Comparison of ENCODE assay signal across 12 cellular contexts in genomic region chr11:71247551-71248250, GRCh38. TPM values are rescaled to one million over a fixed set of nuclear protein-coding genes. Genes with fewer than 3 reads are reported as not detected.
DNase-seq lines count a peak whose midpoint lies in the region; ATAC-seq, FAIRE-seq and TF ChIP-seq lines count a peak whose summit lies in the region.
"Had no signal": no experiment of that assay in that cellular context is flagged by ENCODE, and none has a peak within 500 bp of the region (broad histone marks: within the 10 kb centered on the region; RNA-seq: fewer than 3 reads in every experiment).

No MANE protein-coding gene starts in this region.

- peaks cover 2% of the 10 kb centered on the region; the same call in 1 of the 2 replicates for H3K79me1 ChIP-seq in H1 (ENCODE audit: low read depth, low read length)

- WGBS in H1 (ENCODE audit: extremely low coverage in 1 of 2, insufficient coverage in 1 of 2, insufficient read length in 1 of 2, insufficient replicate concordance in 2 of 2, low coverage in 1 of 2, low lambda C conversion rate in 2 of 2, missing lambda C conversion rate in 1 of 2), 2 experiments: 33% methylated on average over 16 of the region's 16 CpGs; no CpG with 5 or more reads in 1 of the 2 experiments
- WGBS in HepG2 (ENCODE audit: low lambda C conversion rate): 97% methylated on average over 9 of the region's 16 CpGs
- 48 to 69% methylated on average over 12 to 16 of the region's 16 CpGs for WGBS in thyroid gland, 2 donors

- H3K9me3 ChIP-seq in H1 (ENCODE audit: insufficient read depth in 2 of 2, low read depth in 1 of 2, low read length in 1 of 2): no peaks in the 10 kb centered on the region
- H3K9me3 ChIP-seq in HepG2 (ENCODE audit: low read length): no peaks in the 10 kb centered on the region
- H3K9me3 ChIP-seq in thyroid gland: no peaks in the 10 kb centered on the region
- H3K9me3 ChIP-seq: thoracic aorta had no signal

- peak overlapping the region; percentile 99; the same call in 1 of the 2 replicates for H2BK12ac ChIP-seq in H1 (ENCODE audit: low read depth, low read length)

- H3K14ac ChIP-seq in H1 (ENCODE audit: insufficient read length): no peak overlapping the region

- ATAC-seq in Right ventricle myocardium inferior: peak; percentile 84
- ATAC-seq in HepG2: no peak
- no peak for ATAC-seq in HG03460 (IDR thresholded peaks at IDR 0.05; ENCODE audit: unreplicated experiment)
- no peak for ATAC-seq in activated T-cell treated with anti-CD3 and anti-CD28 coated beads, Interleukin-2, amount 50 U/mL, for 72 hours (replicated peaks in 1 of 2)

- peaks cover 18 to 55% (median 48%) of the 10 kb centered on the region in 4 experiments for H3K4me1 ChIP-seq in H1 (replicated peaks in 1 of 4; ENCODE audit: control insufficient read depth in 3 of 4, insufficient read depth in 4 of 4, low read length in 3 of 4)
- peaks cover 73% of the 10 kb centered on the region for H3K4me1 ChIP-seq in HepG2 (ENCODE audit: insufficient read depth, low read length)
- peaks cover 46 to 60% of the 10 kb centered on the region in 2 donors for H3K4me1 ChIP-seq in thyroid gland

- H3K36me3 ChIP-seq in H1 (ENCODE audit: control insufficient read depth in 2 of 4, insufficient read depth in 4 of 4, low read length in 3 of 4) (no peaks in the 10 kb centered on the region), HepG2 (replicated peaks in 1 of 2; ENCODE audit: control insufficient read depth in 1 of 2, insufficient read depth in 2 of 2, low read length in 2 of 2) (peaks cover 5 to 24% of the 10 kb centered on the region in 2 experiments; a peak in 3 of 5 replicates), thyroid gland (no peaks in the 10 kb centered on the region)
- H3K36me3 ChIP-seq: thoracic aorta had no signal

- H3K56ac ChIP-seq in H1 (replicated peaks; ENCODE audit: insufficient read length, low read depth, low read length): peak overlapping the region; percentile 66

- H3K4me1 Mint-ChIP-seq in activated T-cell treated with anti-CD3 and anti-CD28 coated beads, Interleukin-2, amount 50 U/mL, for 72 hours (ENCODE audit: low read depth): no peaks in the 10 kb centered on the region
- H3K4me1 Mint-ChIP-seq: memory B cell had no signal

- H3K27ac Mint-ChIP-seq in activated T-cell treated with anti-CD3 and anti-CD28 coated beads, Interleukin-2, amount 50 U/mL, for 72 hours: no peak overlapping the region
- H3K27ac Mint-ChIP-seq: activated naive CD4-positive, alpha-beta T cell treated with anti-CD3 and anti-CD28 coated beads, Interleukin-2, amount 50 U/mL, for 24 hours; memory B cell had no signal

- H3K36me3 Mint-ChIP-seq in activated T-cell treated with anti-CD3 and anti-CD28 coated beads, Interleukin-2, amount 50 U/mL, for 72 hours (ENCODE audit: insufficient read depth in 2 of 2): no peaks in the 10 kb centered on the region
- H3K36me3 Mint-ChIP-seq: activated naive CD4-positive, alpha-beta T cell treated with anti-CD3 and anti-CD28 coated beads, Interleukin-2, amount 50 U/mL, for 24 hours; memory B cell had no signal

- H3K79me2 ChIP-seq in H1 (ENCODE audit: control insufficient read depth in 1 of 2, insufficient read depth in 2 of 2, low read length in 2 of 2): peaks cover 16 to 63% of the 10 kb centered on the region in 2 experiments
- peaks cover 83% of the 10 kb centered on the region for H3K79me2 ChIP-seq in HepG2 (ENCODE audit: insufficient read depth, low read length)

- peak overlapping the region; percentile 91 for H3K18ac ChIP-seq in H1 (ENCODE audit: extremely low read depth, low read length)

- peak overlapping the region; percentile 93; the same call in 1 of the 2 replicates for H2BK5ac ChIP-seq in H1 (ENCODE audit: low read depth, low read length)

- no peak overlapping the region for H3K4me3 Mint-ChIP-seq in activated T-cell treated with anti-CD3 and anti-CD28 coated beads, Interleukin-2, amount 50 U/mL, for 72 hours
- H3K4me3 Mint-ChIP-seq: activated naive CD4-positive, alpha-beta T cell treated with anti-CD3 and anti-CD28 coated beads, Interleukin-2, amount 50 U/mL, for 24 hours; memory B cell had no signal

- CTCF ChIA-PET in H1 (lab: Charles Lee; ENCODE audit: partially characterized antibody): interaction anchor here (0.6 to 2.8 kb wide), 11 partner anchors 8 to 433 kb away, joined by 3 to 12 read pairs (median 4); no protein-coding TSS in a partner anchor
- CTCF ChIA-PET in HepG2 (lab: Yijun Ruan, JAX; ENCODE audit: low intra/inter-chr PET ratio, low total read pairs): no interaction called here

- H3K9ac ChIP-seq in H1 (replicated peaks in 1 of 4; ENCODE audit: extremely low read depth in 1 of 4, low read depth in 3 of 4, low read length in 3 of 4) (no peak overlapping the region; a peak in 1 of 7 replicates), HepG2 (ENCODE audit: insufficient read depth, low read depth, low read length) (no peak overlapping the region)

- DNase-seq in Right ventricle myocardium inferior (ENCODE audit: missing footprints) (peak; percentile 77), cardiac septum (ENCODE audit: low spot score) (no peak), H1 (ENCODE audit: low read depth in 1 of 2, low spot score in 2 of 2) (no peak), HepG2 (ENCODE audit: low spot score) (no peak), thyroid gland (peak; percentile 73 to 88), AML-193 (lab: John Stamatoyannopoulos, UW) (no peak)
- DNase-seq in activated T-cell treated with anti-CD3 and anti-CD28 coated beads, Interleukin-2, amount 50 U/mL, for 72 hours: no peak
- DNase-seq: MM.1S had no signal

- peak overlapping the region; percentile 53 to 93 for H3K4me2 ChIP-seq in H1 (ENCODE audit: insufficient read depth in 1 of 2, low read depth in 2 of 2, low read length in 2 of 2)
- H3K4me2 ChIP-seq in HepG2 (ENCODE audit: low read depth, low read length): no peak overlapping the region; the same call in 1 of the 2 replicates

- no peaks in the 10 kb centered on the region for H3K9me3 Mint-ChIP-seq in activated T-cell treated with anti-CD3 and anti-CD28 coated beads, Interleukin-2, amount 50 U/mL, for 72 hours
- H3K9me3 Mint-ChIP-seq: activated naive CD4-positive, alpha-beta T cell treated with anti-CD3 and anti-CD28 coated beads, Interleukin-2, amount 50 U/mL, for 24 hours; memory B cell had no signal

- H3K4me3 ChIP-seq in H1 (ENCODE audit: extremely low read depth in 1 of 4, insufficient read depth in 2 of 4, low read depth in 3 of 4, low read length in 4 of 4) (peak overlapping the region in 2 of 4 experiments; percentile 12 to 56; a peak in 3 of 8 replicates), HepG2 (replicated peaks in 1 of 3; ENCODE audit: insufficient read depth in 1 of 3, low read depth in 2 of 3, low read length in 3 of 3) (no peak overlapping the region; a peak in 1 of 6 replicates), thyroid gland (replicated peaks in 1 of 3) (no peak overlapping the region)
- H3K4me3 ChIP-seq: thoracic aorta had no signal

- peaks cover 23% of the 10 kb centered on the region; the same call in 1 of the 2 replicates for H3K23me2 ChIP-seq in H1 (ENCODE audit: low read depth, low read length)

- peak overlapping the region; percentile 68; the same call in 1 of the 2 replicates for H2AK5ac ChIP-seq in H1 (ENCODE audit: low read depth, low read length)

- in situ Hi-C loops in HepG2 (cut with HindIII; ENCODE audit: extremely low pct_ligation_motif_present, low pct_unique_long_range_greater_than_20kb): no loop called here

- H2AFZ ChIP-seq in H1 (ENCODE audit: low read length) (no peak overlapping the region), HepG2 (ENCODE audit: low read length) (no peak overlapping the region)

- peak; percentile 16 to 20; a peak in 2 of 4 replicates for TF ChIP-seq RAD21 in H1 (IDR thresholded peaks at IDR 0.05 in 1 of 2, conservative IDR thresholded peaks at IDR 0.05 in 1 of 2; ENCODE audit: low read depth in 2 of 2, low read length in 2 of 2)
- TF ChIP-seq RAD21 in HepG2 (CRISPR knock-in tag; IDR thresholded peaks at IDR 0.05): no peak

- peak overlapping the region; percentile 19; the same call in 1 of the 2 replicates for H2BK15ac ChIP-seq in H1 (ENCODE audit: low read length)

- H4K20me1 ChIP-seq in H1 (replicated peaks in 1 of 2; ENCODE audit: control insufficient read depth in 1 of 2, insufficient read depth in 2 of 2, low read length in 2 of 2) (peaks cover 0 to 4% of the 10 kb centered on the region in 2 experiments), HepG2 (ENCODE audit: insufficient read depth, low read length) (peaks cover 22% of the 10 kb centered on the region)

- POLR2A ChIA-PET in H1 (lab: Charles Lee; ENCODE audit: partially characterized antibody) (interaction anchor here (0.7 to 3.6 kb wide), 18 partner anchors 8 to 742 kb away, joined by 3 to 34 read pairs (median 5); no protein-coding TSS in a partner anchor), HepG2 (lab: Yijun Ruan, JAX) (interaction anchor here (1.2 kb wide), 1 partner anchor 81 kb away, joined by 4 read pairs; no protein-coding TSS in a partner anchor)

- intact Hi-C loops in Right ventricle myocardium inferior (cut with DNase I): no loop called here
- intact Hi-C loops in cardiac septum (cut with DNase I): no loop called here
- intact Hi-C loops in HepG2 (cut with micrococcal nuclease; ENCODE audit: unreplicated experiment): loop anchor here (10.0 kb wide), 1 partner anchor 93 kb away; no protein-coding TSS in a partner anchor
- intact Hi-C loops in thyroid gland (cut with DNase I): no loop called here

- TF ChIP-seq POLR2A in H1 (IDR thresholded peaks at IDR 0.05; ENCODE audit: control extremely low read depth in 1 of 2, low read depth in 2 of 2, low read length in 2 of 2) (no peak; a peak in 1 of 3 replicates), HepG2 (IDR thresholded peaks at IDR 0.05; ENCODE audit: insufficient read depth in 1 of 2, low read depth in 2 of 2, low read length in 2 of 2) (no peak), thyroid gland (IDR thresholded peaks at IDR 0.05) (no peak)

- H3K23ac ChIP-seq in H1 (ENCODE audit: insufficient read length): no peak overlapping the region

- H4K5ac ChIP-seq in H1 (ENCODE audit: insufficient read length, low read depth, low read length): peak overlapping the region; percentile 60

- peak overlapping the region; percentile 74; the same call in 1 of the 2 replicates for H2BK20ac ChIP-seq in H1 (ENCODE audit: low read length)

- H3K27me3 ChIP-seq in H1 (replicated peaks in 1 of 4; ENCODE audit: control insufficient read depth in 3 of 4, extremely low read depth in 1 of 4, insufficient read depth in 3 of 4, low read length in 3 of 4) (no peaks in the 10 kb centered on the region), HepG2 (ENCODE audit: control insufficient read depth in 1 of 2, insufficient read depth in 2 of 2, low read length in 2 of 2) (no peaks in the 10 kb centered on the region; a peak in 1 of 5 replicates), thyroid gland (no peaks in the 10 kb centered on the region)

- H4K8ac ChIP-seq in H1 (ENCODE audit: extremely low read depth, insufficient read depth, low read length): 0 out of 2 replicates have a peak overlapping the region, but pooled peaks have one; percentile 1

- FAIRE-seq in H1 (lab: Jason Lieb, UNC): no peak
- no peak for FAIRE-seq in HepG2 (lab: Jason Lieb, UNC)

- peak overlapping the region; percentile 48 for H4K91ac ChIP-seq in H1 (replicated peaks; ENCODE audit: insufficient read length, low read length)

- peak in 2 of 3 experiments; percentile 1 to 9; a peak in 1 of 4 replicates for TF ChIP-seq CTCF in H1 (IDR thresholded peaks at IDR 0.05; ENCODE audit: control extremely low read depth in 1 of 3, insufficient read depth in 1 of 3, low read depth in 1 of 3, low read length in 3 of 3)
- no peak for TF ChIP-seq CTCF in HepG2 (CRISPR knock-in tag; IDR thresholded peaks at IDR 0.05)
- no peak for TF ChIP-seq CTCF in thyroid gland (IDR thresholded peaks at IDR 0.05)

- peak overlapping the region; percentile 5 for H2BK120ac ChIP-seq in H1 (replicated peaks; ENCODE audit: low read depth, low read length)

- TF ChIP-seq EP300 in H1 (IDR thresholded peaks at IDR 0.05; ENCODE audit: borderline replicate concordance in 1 of 2, low read depth in 2 of 2, low read length in 2 of 2) (no peak), HepG2 (IDR thresholded peaks at IDR 0.05; ENCODE audit: low read depth in 2 of 2, low read length in 2 of 2) (no peak), HepG2 (CRISPR knock-in tag; IDR thresholded peaks at IDR 0.05; ENCODE audit: borderline replicate concordance) (no peak)

- peak overlapping the region; percentile 66; the same call in 1 of the 2 replicates for H3K27ac ChIP-seq in H1 (ENCODE audit: low read depth, low read length)
- H3K27ac ChIP-seq in HepG2 (ENCODE audit: extremely low read length, insufficient read depth, low read length): no peak overlapping the region
- H3K27ac ChIP-seq in thyroid gland: peak overlapping the region in 2 of 3 donors; percentile 41 to 51
- H3K27ac ChIP-seq: thoracic aorta had no signal

- no TSS peak for BruUV-seq in HepG2 (replicated peaks; lab: Mats Ljungman, UMichigan)

- H3K27me3 Mint-ChIP-seq in activated T-cell treated with anti-CD3 and anti-CD28 coated beads, Interleukin-2, amount 50 U/mL, for 72 hours (ENCODE audit: low read depth): peaks cover 27% of the 10 kb centered on the region

- peak overlapping the region; percentile 64 for H3K4ac ChIP-seq in H1 (replicated peaks; ENCODE audit: insufficient read length, low read depth, low read length)

RNA-seq across cellular contexts. Expression of gene SHANK2, which starts 4.7 kb away (rescaled TPM):
- 0.03 TPM for total RNA-seq in Right ventricle myocardium inferior
- total RNA-seq in cardiac septum: 0.11 TPM
- total RNA-seq in H1 (2021; fragmentation: NEBNext Ultra II Directional; extraction: Animal tissue kit (Norgen Biotek cat#: 25700)): 52.9 and 54.2 TPM in 2 replicates
- 10.1 and 15.5 TPM in 2 replicates for polyA plus RNA-seq in H1 (2011; rRNA removed)
- polyA plus RNA-seq in H1 (2011; cell fraction: cytosol; rRNA removed): 7.8 TPM
- 41.3 TPM for polyA plus RNA-seq in H1 (2011; cell fraction: nucleus; rRNA removed)
- 17.0 to 20.3 TPM (median 18.5 TPM) in 4 replicates for polyA plus RNA-seq in H1 (2012, experiment 1 of 2)
- 2.9 TPM for polyA plus RNA-seq in H1 (2012, experiment 2 of 2)
- 16.9 TPM for polyA plus RNA-seq in H1 (2013, experiment 1 of 2)
- polyA plus RNA-seq in H1 (2013, experiment 2 of 2): 15.7 TPM
- polyA minus RNA-seq in H1 (2011; rRNA and poly(A)+ RNA removed): 46.2 and 59.3 TPM in 2 replicates
- polyA minus RNA-seq in H1 (2011; cell fraction: cytosol; rRNA and poly(A)+ RNA removed): 35.2 TPM
- polyA minus RNA-seq in H1 (2011; cell fraction: nucleus; rRNA and poly(A)+ RNA removed): 103 TPM
- total RNA-seq in HepG2 (2016; rRNA removed; fragmentation: Illumina TruSeq; extraction: Trizol): 10.2 and 10.5 TPM in 2 replicates
- total RNA-seq in HepG2 (2016; cell fraction: cytosol; rRNA removed; fragmentation: Illumina TruSeq; extraction: Trizol; ENCODE audit: low read depth): 21.4 and 22.4 TPM in 2 replicates
- total RNA-seq in HepG2 (2016; cell fraction: insoluble cytoplasmic fraction; rRNA removed; fragmentation: Illumina TruSeq; extraction: Trizol): 10.1 and 10.2 TPM in 2 replicates
- 14.0 and 14.5 TPM in 2 replicates for total RNA-seq in HepG2 (2016; cell fraction: membrane; rRNA removed; fragmentation: Illumina TruSeq; extraction: Trizol)
- total RNA-seq in HepG2 (2016; cell fraction: nucleus; rRNA removed; fragmentation: Illumina TruSeq; extraction: Trizol): 30.8 and 38.1 TPM in 2 replicates
- 13.0 and 16.0 TPM in 2 replicates for polyA plus RNA-seq in HepG2 (2011; rRNA removed)
- 8.0 and 9.2 TPM in 2 replicates for polyA plus RNA-seq in HepG2 (2011; cell fraction: cytosol; rRNA removed)
- polyA plus RNA-seq in HepG2 (2011; cell fraction: nucleus; rRNA removed): 60.2 and 68.0 TPM in 2 replicates
- 11.6 and 14.7 TPM in 2 replicates for polyA plus RNA-seq in HepG2 (2012)
- polyA plus RNA-seq in HepG2 (2016; cell fraction: cytosol; fragmentation: Illumina TruSeq; extraction: Trizol; ENCODE audit: low read depth): 1.2 and 1.3 TPM in 2 replicates
- 5.5 and 10.0 TPM in 2 replicates for polyA plus RNA-seq in HepG2 (2016; cell fraction: insoluble cytoplasmic fraction; fragmentation: Illumina TruSeq; extraction: Trizol; ENCODE audit: low read depth)
- polyA plus RNA-seq in HepG2 (2016; cell fraction: membrane; fragmentation: Illumina TruSeq; extraction: Trizol; ENCODE audit: low read depth): 2.4 and 3.2 TPM in 2 replicates
- 26.0 and 26.8 TPM in 2 replicates for polyA plus RNA-seq in HepG2 (2016; cell fraction: nucleus; fragmentation: Illumina TruSeq; extraction: Trizol; ENCODE audit: insufficient read depth, low read depth)
- polyA minus RNA-seq in HepG2 (2011; rRNA and poly(A)+ RNA removed; ENCODE audit: low replicate concordance): 0.21 and 90.9 TPM in 2 replicates
- 22.8 and 29.4 TPM in 2 replicates for polyA minus RNA-seq in HepG2 (2011; cell fraction: cytosol; rRNA and poly(A)+ RNA removed)
- polyA minus RNA-seq in HepG2 (2011; cell fraction: nucleus; rRNA and poly(A)+ RNA removed): 98.9 and 104 TPM in 2 replicates
- 100 to 1,000 TPM in 1 of 4 donors, 10 to 100 TPM in 3; 55.6 to 126 (median 90.8) TPM for total RNA-seq in thyroid gland
- under 1 TPM; 0.12 to 0.28 TPM for total RNA-seq in activated T-cell treated with anti-CD3 and anti-CD28 coated beads, Interleukin-2, amount 50 U/mL, for 72 hours

Comparison
In these comparisons a context has a peak if more than half of its experiments do, and no peak if none do; other contexts are left out.
1. DNase-seq: peak in Right ventricle myocardium inferior (single experiment) and thyroid gland (2 of 2); none in cardiac septum (single experiment), H1 (0 of 2), HepG2 (single experiment), activated T-cell treated with anti-CD3 and anti-CD28 coated beads, Interleukin-2, amount 50 U/mL, for 72 hours (0 of 2) and AML-193 (0 of 2).
2. CTCF ChIP-seq: peak in H1 (2 of 3); none in HepG2 (single experiment) and thyroid gland (0 of 6).